In the genomic region with DNA sequence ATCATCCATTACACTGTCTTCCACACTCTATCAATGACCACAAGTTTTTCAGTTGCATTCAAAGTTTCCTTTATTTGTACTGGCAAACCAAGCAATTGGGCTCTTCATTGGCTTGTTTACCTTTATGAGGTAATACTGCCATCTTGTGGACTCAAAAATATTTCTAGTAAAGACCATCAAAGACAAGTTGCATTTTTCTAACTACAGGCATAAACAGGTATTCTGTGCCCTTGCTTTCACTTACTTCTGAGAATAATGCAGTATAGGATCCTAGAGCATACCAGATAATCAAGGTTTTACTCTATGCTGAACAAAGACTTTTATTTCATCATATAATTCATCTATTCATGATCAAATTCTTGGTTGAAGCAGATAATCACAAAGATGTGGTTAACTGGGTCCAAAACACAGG, we compare ENCODE assay signal across 9 cellular contexts.
DNase-seq lines count a peak whose midpoint lies in the region; FAIRE-seq and TF ChIP-seq lines count a peak whose summit lies in the region.
"Had no signal": no experiment of that assay in that cellular context is flagged by ENCODE, and none has a peak within 500 bp of the region (broad histone marks: within the 10 kb centered on the region; RNA-seq: fewer than 3 reads in every experiment).

No MANE protein-coding gene starts in this region.

- H3K27me3 Mint-ChIP-seq in nephron (ENCODE audit: low read depth) = no peaks in the 10 kb centered on the region

- H3K36me3 Mint-ChIP-seq in nephron (ENCODE audit: low read depth) = peaks cover 4% of the 10 kb centered on the region
- H3K36me3 Mint-ChIP-seq: activated naive CD4-positive, alpha-beta T cell treated with anti-CD3 and anti-CD28 coated beads, Interleukin-2, amount 50 U/mL, for 72 hours had no signal

- H3K4me1 Mint-ChIP-seq in nephron = no peaks in the 10 kb centered on the region

- no peak for FAIRE-seq in H54 (lab: Jason Lieb, UNC)

- H3K4me3 Mint-ChIP-seq in nephron = no peak overlapping the region

- peak in 2 of 3 experiments; percentile 38 to 52 for TF ChIP-seq CTCF in nephron (IDR thresholded peaks at IDR 0.05; ENCODE audit: unreplicated experiment in 3 of 3)

- DNase-seq in NCI-H345 (lab: John Stamatoyannopoulos, UW) (peak; percentile 2), NCI-H345 treated with DMSO at 0.1 percent for 48 hours (lab: John Stamatoyannopoulos, UW; ENCODE audit: unreplicated experiment) (no peak), H4 (ENCODE audit: low spot score) (peak; percentile 48), NCI-H69 (lab: John Stamatoyannopoulos, UW) (peak; percentile 92), dedifferentiated amniotic fluid mesenchymal stem cell (ENCODE audit: extremely low spot score) (peak; percentile 33), KG1 (lab: John Stamatoyannopoulos, UW) (no peak), H54 (ENCODE audit: insufficient read length, low spot score) (no peak)

- no peak overlapping the region for H3K27ac Mint-ChIP-seq in nephron
- H3K27ac Mint-ChIP-seq: activated naive CD4-positive, alpha-beta T cell treated with anti-CD3 and anti-CD28 coated beads, Interleukin-2, amount 50 U/mL, for 72 hours had no signal

- H3K9me3 Mint-ChIP-seq in nephron = no peaks in the 10 kb centered on the region
- H3K9me3 Mint-ChIP-seq: activated naive CD4-positive, alpha-beta T cell treated with anti-CD3 and anti-CD28 coated beads, Interleukin-2, amount 50 U/mL, for 72 hours had no signal

- TF ChIP-seq POLR2A in H54 (IDR thresholded peaks at IDR 0.05; ENCODE audit: low read depth, low read length) = no peak

Comparison
In these comparisons a context has a peak if more than half of its experiments do, and no peak if none do; other contexts are left out.
1. DNase-seq: peak in NCI-H345 (single experiment), H4 (single experiment), NCI-H69 (single experiment) and dedifferentiated amniotic fluid mesenchymal stem cell (single experiment); none in NCI-H345 treated with DMSO at 0.1 percent for 48 hours (single experiment), KG1 (single experiment) and H54 (single experiment).